31 cellular contexts compared by ENCODE assay signal in genomic region chr9:133552236-133552635, GRCh38. TPM values are rescaled to one million over a fixed set of nuclear protein-coding genes. Genes with fewer than 3 reads are reported as not detected.
"Had no signal": no experiment of that assay in that cellular context is flagged by ENCODE, and none has a peak within 500 bp of the region (broad histone marks: within the 10 kb centered on the region; RNA-seq: fewer than 3 reads in every experiment).

No MANE protein-coding gene starts in this region.

- H3K36me3 ChIP-seq: ascending aorta, breast epithelium, gastrocnemius medialis had no signal

- DNase-seq: activated CD4-positive, alpha-beta memory T cell treated with anti-CD3 and anti-CD28 coated beads, Interleukin-2, amount 10 ng/mL, durations not matched to agents 7 days and 5 days; activated CD4-positive, alpha-beta T cell treated with anti-CD3 and anti-CD28 coated beads for 1 hour; activated CD4-positive, alpha-beta T cell treated with anti-CD3 and anti-CD28 coated beads for 4 hours; activated CD4-positive, alpha-beta T cell treated with anti-CD3 and anti-CD28 coated beads, Interleukin-2, amount 10 ng/mL, durations not matched to agents 7 days and 5 days; activated CD4-positive, alpha-beta T cell treated with anti-CD3 and anti-CD28 coated beads, Interleukin-2, amount 50 U/mL, for 4 hours; activated CD8-positive, alpha-beta memory T cell treated with anti-CD3 and anti-CD28 coated beads, Interleukin-2, amount 50 U/mL, for 48 hours; activated gamma-delta T cell; activated naive CD4-positive, alpha-beta T cell; activated naive CD4-positive, alpha-beta T cell treated with anti-CD3 and anti-CD28 coated beads, Interleukin-2, amount 10 ng/mL, durations not matched to agents 7 days and 5 days; activated naive CD8-positive, alpha-beta T cell treated with anti-CD3 and anti-CD28 coated beads, Interleukin-2, amount 10 ng/mL, durations not matched to agents 7 days and 5 days; activated T-cell treated with anti-CD3 and anti-CD28 coated beads for 4 hours; activated T-cell treated with anti-CD3 and anti-CD28 coated beads, Interleukin-2, amount 50 U/mL, for 24 hours; activated T-cell treated with anti-CD3 and anti-CD28 coated beads, Interleukin-2, amount 50 U/mL, for 72 hours; dorsolateral prefrontal cortex; effector memory CD4-positive, alpha-beta T cell; endodermal cell; erythroblast; foreskin keratinocyte; gastrocnemius medialis; glutamatergic neuron; heart left ventricle; T-helper 2 cell had no signal

- H3K4me3 ChIP-seq: ascending aorta, breast epithelium, coronary artery, dorsolateral prefrontal cortex, esophagus muscularis mucosa, gastrocnemius medialis, heart left ventricle had no signal

- H3K4me1 ChIP-seq: ascending aorta, breast epithelium, foreskin keratinocyte, gastrocnemius medialis had no signal

- H3K27me3 ChIP-seq: ascending aorta, breast epithelium, dorsolateral prefrontal cortex, esophagus muscularis mucosa, foreskin keratinocyte, gastrocnemius medialis, heart left ventricle had no signal

- H3K9me3 ChIP-seq: ascending aorta, breast epithelium, esophagus muscularis mucosa, gastrocnemius medialis, heart left ventricle had no signal

- H3K27ac ChIP-seq: ascending aorta, breast epithelium, coronary artery, dorsolateral prefrontal cortex, esophagus muscularis mucosa, foreskin keratinocyte, gastrocnemius medialis, heart left ventricle, VCaP had no signal

- ATAC-seq: activated naive CD4-positive, alpha-beta T cell treated with anti-CD3 and anti-CD28 coated beads, Interleukin-2, amount 50 U/mL, for 72 hours; activated T-cell treated with anti-CD3 and anti-CD28 coated beads, Interleukin-2, amount 50 U/mL, for 72 hours; foreskin keratinocyte; gastrocnemius medialis; heart left ventricle; WTC11 had no signal

RNA-seq across cellular contexts. Expression of gene ADAMTSL2, which starts 17.7 kb away (rescaled TPM):
- total RNA-seq: activated CD4-positive, alpha-beta memory T cell treated with anti-CD3 and anti-CD28 coated beads, Interleukin-2, amount 10 ng/mL, durations not matched to agents 7 days and 5 days; activated CD4-positive, alpha-beta T cell treated with anti-CD3 and anti-CD28 coated beads, Interleukin-2, amount 10 ng/mL, durations not matched to agents 7 days and 5 days; foreskin keratinocyte had no signal
- polyA plus RNA-seq: foreskin keratinocyte had no signal

RNA-seq across cellular contexts. Expression of gene MYMK, which starts 27.5 kb away (rescaled TPM):
- total RNA-seq: activated CD4-positive, alpha-beta memory T cell treated with anti-CD3 and anti-CD28 coated beads, Interleukin-2, amount 10 ng/mL, durations not matched to agents 7 days and 5 days; activated CD4-positive, alpha-beta T cell treated with anti-CD3 and anti-CD28 coated beads, Interleukin-2, amount 10 ng/mL, durations not matched to agents 7 days and 5 days; activated naive CD4-positive, alpha-beta T cell treated with anti-CD3 and anti-CD28 coated beads, Interleukin-2, amount 50 U/mL, for 72 hours; activated naive CD8-positive, alpha-beta T cell treated with anti-CD3 and anti-CD28 coated beads, Interleukin-2, amount 10 ng/mL, durations not matched to agents 7 days and 5 days; activated T-cell treated with anti-CD3 and anti-CD28 coated beads, Interleukin-2, amount 50 U/mL, for 72 hours; ascending aorta; breast epithelium; cardiac septum; cerebellum; endodermal cell; esophagus muscularis mucosa; foreskin keratinocyte; gastrocnemius medialis; heart left ventricle; WTC11 had no signal
- polyA plus RNA-seq: foreskin keratinocyte, heart left ventricle had no signal

RNA-seq across cellular contexts. Expression of gene FAM163B, which starts 57.0 kb away (rescaled TPM):
- total RNA-seq: activated CD4-positive, alpha-beta memory T cell treated with anti-CD3 and anti-CD28 coated beads, Interleukin-2, amount 10 ng/mL, durations not matched to agents 7 days and 5 days; activated CD4-positive, alpha-beta T cell treated with anti-CD3 and anti-CD28 coated beads, Interleukin-2, amount 10 ng/mL, durations not matched to agents 7 days and 5 days; activated naive CD4-positive, alpha-beta T cell treated with anti-CD3 and anti-CD28 coated beads, Interleukin-2, amount 50 U/mL, for 72 hours; activated naive CD8-positive, alpha-beta T cell treated with anti-CD3 and anti-CD28 coated beads, Interleukin-2, amount 10 ng/mL, durations not matched to agents 7 days and 5 days; activated T-cell treated with anti-CD3 and anti-CD28 coated beads, Interleukin-2, amount 50 U/mL, for 72 hours; ascending aorta; breast epithelium; cardiac septum; endodermal cell; esophagus muscularis mucosa; foreskin keratinocyte; gastrocnemius medialis; heart left ventricle had no signal
- polyA plus RNA-seq: foreskin keratinocyte had no signal
